8 cellular contexts compared by ENCODE assay signal in genomic region chr4:99945718-99946345, GRCh38. TPM values are rescaled to one million over a fixed set of nuclear protein-coding genes. Genes with fewer than 3 reads are reported as not detected.
DNase-seq lines count a peak whose midpoint lies in the region; ATAC-seq and TF ChIP-seq lines count a peak whose summit lies in the region.
"Had no signal": no experiment of that assay in that cellular context is flagged by ENCODE, and none has a peak within 500 bp of the region (broad histone marks: within the 10 kb centered on the region; RNA-seq: fewer than 3 reads in every experiment).

No MANE protein-coding gene starts in this region.

- H3K4me1 ChIP-seq in ES-I3 (ENCODE audit: insufficient read depth, low read length) (peaks cover 11% of the 10 kb centered on the region), left ventricle myocardium inferior (peaks cover 77% of the 10 kb centered on the region)

- H3K4me3 Mint-ChIP-seq in activated naive CD4-positive, alpha-beta T cell treated with anti-CD3 and anti-CD28 coated beads, Interleukin-2, amount 50 U/mL, for 24 hours, result peak overlapping the region; percentile 99

- no peaks in the 10 kb centered on the region for H3K27me3 Mint-ChIP-seq in activated naive CD4-positive, alpha-beta T cell treated with anti-CD3 and anti-CD28 coated beads, Interleukin-2, amount 50 U/mL, for 24 hours

- peak overlapping the region; percentile 99 for H3K27ac Mint-ChIP-seq in activated naive CD4-positive, alpha-beta T cell treated with anti-CD3 and anti-CD28 coated beads, Interleukin-2, amount 50 U/mL, for 24 hours

- peak overlapping the region; percentile 95 for H3K9ac ChIP-seq in ES-I3 (ENCODE audit: low read depth, low read length)

- in situ Hi-C loops in KBM-7 (cut with MboI; ENCODE audit: low pct_unique_long_range_greater_than_20kb, low sequenced_read_pairs), result no loop called here

- DNase-seq in KBM-7, result peak; percentile 34
- DNase-seq in left ventricle myocardium inferior, result no peak
- DNase-seq in pons (ENCODE audit: low spot score), result peak; percentile 47
- no peak for DNase-seq in effector CD8-positive, alpha-beta T cell (lab: John Stamatoyannopoulos, UW)

- H3K9me3 ChIP-seq in ES-I3 (ENCODE audit: control insufficient read depth, insufficient read depth, low read length) (no peaks in the 10 kb centered on the region), left ventricle myocardium inferior (replicated peaks) (no peaks in the 10 kb centered on the region)

- intact Hi-C loops in left ventricle myocardium inferior (cut with micrococcal nuclease), result no loop called here

- peak overlapping the region; percentile 95 for H3K4me3 ChIP-seq in left ventricle myocardium inferior

- peaks cover 62% of the 10 kb centered on the region for H3K4me1 Mint-ChIP-seq in activated naive CD4-positive, alpha-beta T cell treated with anti-CD3 and anti-CD28 coated beads, Interleukin-2, amount 50 U/mL, for 24 hours

- H3K9me3 Mint-ChIP-seq in activated naive CD4-positive, alpha-beta T cell treated with anti-CD3 and anti-CD28 coated beads, Interleukin-2, amount 50 U/mL, for 24 hours, result no peaks in the 10 kb centered on the region
- H3K9me3 Mint-ChIP-seq: activated naive CD4-positive, alpha-beta T cell treated with anti-CD3 and anti-CD28 coated beads, Interleukin-2, amount 50 U/mL, for 72 hours had no signal

- H3K27ac ChIP-seq in left ventricle myocardium inferior (replicated peaks), result peak overlapping the region; percentile 96

- peaks cover 11% of the 10 kb centered on the region for H3K36me3 Mint-ChIP-seq in activated naive CD4-positive, alpha-beta T cell treated with anti-CD3 and anti-CD28 coated beads, Interleukin-2, amount 50 U/mL, for 24 hours

- no peaks in the 10 kb centered on the region for H3K27me3 ChIP-seq in left ventricle myocardium inferior (ENCODE audit: low read depth)

- ATAC-seq in GM21515 (IDR thresholded peaks at IDR 0.05; ENCODE audit: unreplicated experiment), result peak; percentile 4

- no peak for TF ChIP-seq CTCF in left ventricle myocardium inferior (IDR thresholded peaks at IDR 0.05; ENCODE audit: borderline replicate concordance)

- peaks cover 6% of the 10 kb centered on the region for H3K36me3 ChIP-seq in ES-I3 (ENCODE audit: insufficient read depth, low read length)
- H3K36me3 ChIP-seq in left ventricle myocardium inferior, result peaks cover 11% of the 10 kb centered on the region

RNA-seq across cellular contexts. Expression of gene DNAJB14, which starts 0.6 kb away (rescaled TPM):
- 16.4 TPM for total RNA-seq in left ventricle myocardium inferior

RNA-seq across cellular contexts. Expression of gene H2AZ1, which starts 4.2 kb away (rescaled TPM):
- 60.7 TPM for total RNA-seq in left ventricle myocardium inferior

RNA-seq across cellular contexts. Expression of gene LAMTOR3, which starts 51.6 kb away (rescaled TPM):
- total RNA-seq in left ventricle myocardium inferior, result 38.5 TPM

Comparison
In these comparisons a context has a peak if more than half of its experiments do, and no peak if none do; other contexts are left out.
1. DNase-seq: peak in KBM-7 (single experiment) and pons (single experiment); none in left ventricle myocardium inferior (single experiment) and effector CD8-positive, alpha-beta T cell (single experiment).